Comparison of ENCODE assay signal across 24 cellular contexts in genomic region chr4:52752921-52753320, GRCh38.
DNase-seq lines count a peak whose midpoint lies in the region; ATAC-seq and TF ChIP-seq lines count a peak whose summit lies in the region.
"Had no signal": no experiment of that assay in that cellular context is flagged by ENCODE, and none has a peak within 500 bp of the region (broad histone marks: within the 10 kb centered on the region; RNA-seq: fewer than 3 reads in every experiment).

No MANE protein-coding gene starts in this region.

- H3K4me3 ChIP-seq in HEK293 (ENCODE audit: low read depth, low read length) (no peak overlapping the region), astrocyte of the spinal cord (ENCODE audit: low read depth, low read length) (no peak overlapping the region)
- no peak overlapping the region for H3K4me3 ChIP-seq in effector memory CD4-positive, alpha-beta T cell (ENCODE audit: insufficient read depth, low read depth, low read length, poor library complexity, severe bottlenecking)
- H3K4me3 ChIP-seq: BLaER1 treated with 17β-estradiol and CSF1 and Interleukin-3, amounts not matched to agents 10 nM and 100 nM; PC-9 had no signal

- TF ChIP-seq CTCF in HEK293 (tag by site-specific recombination; IDR thresholded peaks at IDR 0.05) = no peak
- TF ChIP-seq CTCF in astrocyte of the spinal cord (IDR thresholded peaks at IDR 0.05; ENCODE audit: low read depth, low read length) = no peak
- no peak for TF ChIP-seq CTCF in nephron (IDR thresholded peaks at IDR 0.05; ENCODE audit: unreplicated experiment in 3 of 3)

- peaks cover 5% of the 10 kb centered on the region for H3K4me1 Mint-ChIP-seq in nephron

- H3K9me3 Mint-ChIP-seq in nephron = peaks cover 3% of the 10 kb centered on the region

- no peaks in the 10 kb centered on the region for H3K4me1 ChIP-seq in HEK293 (ENCODE audit: control insufficient read depth, insufficient read depth, low read length)
- H3K4me1 ChIP-seq in effector memory CD4-positive, alpha-beta T cell (ENCODE audit: control insufficient read depth, insufficient read depth, low read length, poor library complexity, severe bottlenecking) = peaks cover 10% of the 10 kb centered on the region

- no peak overlapping the region for H3K27ac Mint-ChIP-seq in nephron
- H3K27ac Mint-ChIP-seq: CD4-positive, alpha-beta memory T cell had no signal

- no peak for ATAC-seq in GM18498 (IDR thresholded peaks at IDR 0.05; ENCODE audit: unreplicated experiment)
- ATAC-seq: Right ventricle myocardium inferior had no signal

- no peaks in the 10 kb centered on the region for H3K9me3 ChIP-seq in HEK293 (ENCODE audit: control insufficient read depth, insufficient read depth, low read depth, low read length)
- H3K9me3 ChIP-seq in effector memory CD4-positive, alpha-beta T cell (ENCODE audit: control insufficient read depth, low read length) = no peaks in the 10 kb centered on the region

- H3K4me3 Mint-ChIP-seq in nephron = peak overlapping the region; percentile 51 to 76 (median 66)

- H3K27me3 ChIP-seq in effector memory CD4-positive, alpha-beta T cell (replicated peaks; ENCODE audit: control insufficient read depth, insufficient read depth, low read length, poor library complexity, severe bottlenecking) = peaks cover 17% of the 10 kb centered on the region
- H3K27me3 ChIP-seq: BLaER1 treated with 17β-estradiol and CSF1 and Interleukin-3, amounts not matched to agents 10 nM and 100 nM had no signal

- CTCF ChIA-PET in HEK293 (lab: Yijun Ruan, JAX) = no interaction called here

- in situ Hi-C loops in astrocyte of the spinal cord (cut with HindIII; ENCODE audit: low sequenced_read_pairs) = no loop called here

- no peaks in the 10 kb centered on the region for H3K36me3 Mint-ChIP-seq in nephron (ENCODE audit: low read depth)
- H3K36me3 Mint-ChIP-seq: CD4-positive, alpha-beta memory T cell had no signal

- POLR2A ChIA-PET in HEK293 (lab: Yijun Ruan, JAX) = no interaction called here

- H3K36me3 ChIP-seq in HEK293 (ENCODE audit: control insufficient read depth in 2 of 2, insufficient read depth in 1 of 2, low read length in 2 of 2) = no peaks in the 10 kb centered on the region
- no peaks in the 10 kb centered on the region for H3K36me3 ChIP-seq in effector memory CD4-positive, alpha-beta T cell (ENCODE audit: control insufficient read depth, insufficient read depth, low read length)
- H3K36me3 ChIP-seq: BLaER1 treated with 17β-estradiol and CSF1 and Interleukin-3, amounts not matched to agents 10 nM and 100 nM had no signal

- no peak overlapping the region for H3K27ac ChIP-seq in HEK293 (ENCODE audit: extremely low read depth, low read depth, low read length)
- H3K27ac ChIP-seq in effector memory CD4-positive, alpha-beta T cell (ENCODE audit: insufficient read depth, low read length, poor library complexity, severe bottlenecking) = no peak overlapping the region
- H3K27ac ChIP-seq: BLaER1 treated with 17β-estradiol and CSF1 and Interleukin-3, amounts not matched to agents 10 nM and 100 nM; HL-60; PC-9 had no signal

- peaks cover 29% of the 10 kb centered on the region for H3K27me3 Mint-ChIP-seq in nephron (ENCODE audit: low read depth)

- DNase-seq in AG08396 (ENCODE audit: low spot score) (peak; percentile 9), astrocyte of the spinal cord (ENCODE audit: low read depth, low spot score) (peak; percentile 33), anterior cingulate cortex (lab: John Stamatoyannopoulos, UW) (no peak), kidney glomerular epithelial cell (lab: John Stamatoyannopoulos, UW) (no peak)
- DNase-seq in effector memory CD4-positive, alpha-beta T cell = no peak
- DNase-seq: AML-193; CD4-positive, alpha-beta memory T cell; COR-L47; DMS79; GF-D8; HCEC 1CT; NCI-H1092; NCI-H1417 treated with DMSO at 0.1 percent for 48 hours; NCI-H1694 treated with DMSO at 0.1 percent for 48 hours; NCI-H2081; NCI-H2227 treated with DMSO at 0.1 percent for 48 hours; NCI-H526 treated with DMSO at 0.1 percent for 48 hours; PC-9 had no signal

TF ChIP-seq in HEK293, 187 proteins besides CTCF, POLR2A, EP300 and RAD21:
- no peak for TF ChIP-seq ZEB2 (tag by site-specific recombination; IDR thresholded peaks at IDR 0.05)
- TF ChIP-seq GLIS1 (tag by site-specific recombination; IDR thresholded peaks at IDR 0.05) = peak; percentile 66
- no peak for TF ChIP-seq ZNF654 (tag by site-specific recombination; IDR thresholded peaks at IDR 0.05; ENCODE audit: low read depth)
- no peak for TF ChIP-seq HOXC10 (CRISPR knock-in tag; IDR thresholded peaks at IDR 0.05)

Comparison
In these comparisons a context has a peak if more than half of its experiments do, and no peak if none do; other contexts are left out.
1. DNase-seq: peak in AG08396 (single experiment) and astrocyte of the spinal cord (single experiment); none in effector memory CD4-positive, alpha-beta T cell (0 of 3), anterior cingulate cortex (0 of 58) and kidney glomerular epithelial cell (single experiment).